In genomic region chr10:44196008-44196320, GRCh38 we compare ENCODE assay signal across 24 cellular contexts.
"Had no signal": no experiment of that assay in that cellular context is flagged by ENCODE, and none has a peak within 500 bp of the region (broad histone marks: within the 10 kb centered on the region; RNA-seq: fewer than 3 reads in every experiment).

No MANE protein-coding gene starts in this region.

- H3K9me3 Mint-ChIP-seq: activated T-helper 2 cell treated with anti-CD3 and anti-CD28 coated beads, Interferon-gamma antibody, Interleukin-2, Interleukin-4, amounts not matched to agents 10 μg/mL and 5 μg/mL and 100 μg/mL, durations not matched to agents 14 hours and 24 hours and 36 hours; natural killer cell treated with Interleukin-12 subunit alpha and Interleukin-12 subunit beta and Interleukin-15 and Interleukin-18, amount 100 ng/mL, for 72 hours had no signal

- H3K36me3 Mint-ChIP-seq: activated naive CD8-positive, alpha-beta T cell; natural killer cell treated with Interleukin-12 subunit alpha and Interleukin-12 subunit beta and Interleukin-15 and Interleukin-18, amount 100 ng/mL, for 72 hours had no signal

- ATAC-seq: activated T-cell treated with anti-CD3 and anti-CD28 coated beads, Interleukin-2, amount 50 U/mL, for 4 hours; WTC11 had no signal

- DNase-seq: activated CD4-positive, alpha-beta T cell treated with anti-CD3 and anti-CD28 coated beads, Interleukin-2, amount 50 U/mL, for 4 hours; activated CD8-positive, alpha-beta memory T cell treated with anti-CD3 and anti-CD28 coated beads for 24 hours; activated CD8-positive, alpha-beta memory T cell treated with anti-CD3 and anti-CD28 coated beads, Interleukin-2, amount 50 U/mL, for 48 hours; activated naive CD4-positive, alpha-beta T cell; activated T-cell treated with anti-CD3 and anti-CD28 coated beads, Interleukin-2, amount 50 U/mL, for 4 hours; cerebellar nuclear complex; esophagus squamous epithelium; kidney; nucleus accumbens; retina; spleen; stimulated activated CD4-positive, alpha-beta T cell treated with anti-CD3 and anti-CD28 coated beads, Interleukin-4, amount 100 ng/mL, for 24 hours; stimulated activated naive CD4-positive, alpha-beta T cell treated with Interleukin-2 at 50 U/mL for 16 hours; substantia nigra; T-helper 9 cell had no signal

- H3K4me3 ChIP-seq: coronary artery, esophagus squamous epithelium, gastrocnemius medialis, sigmoid colon, spleen, thyroid gland had no signal

- FAIRE-seq: bronchial epithelial cell, kidney had no signal

- H3K27me3 ChIP-seq: esophagus squamous epithelium, gastrocnemius medialis, sigmoid colon, spleen, thyroid gland had no signal

- H3K27ac ChIP-seq: esophagus squamous epithelium, gastrocnemius medialis, spleen, thyroid gland had no signal

- H3K4me3 Mint-ChIP-seq: activated naive CD8-positive, alpha-beta T cell; activated T-cell treated with anti-CD3 and anti-CD28 coated beads, Interleukin-2, amount 50 U/mL, for 4 hours; natural killer cell treated with Interleukin-12 subunit alpha and Interleukin-12 subunit beta and Interleukin-15 and Interleukin-18, amount 100 ng/mL, for 72 hours; WTC11 had no signal

- H3K9me3 ChIP-seq: esophagus squamous epithelium, gastrocnemius medialis, sigmoid colon, thyroid gland had no signal

- H3K27ac Mint-ChIP-seq: activated naive CD8-positive, alpha-beta T cell; activated T-helper 2 cell treated with anti-CD3 and anti-CD28 coated beads, Interferon-gamma antibody, Interleukin-2, Interleukin-4, amounts not matched to agents 10 μg/mL and 5 μg/mL and 100 μg/mL, durations not matched to agents 14 hours and 24 hours and 36 hours; natural killer cell treated with Interleukin-12 subunit alpha and Interleukin-12 subunit beta and Interleukin-15 and Interleukin-18, amount 100 ng/mL, for 72 hours; WTC11 had no signal

- H3K36me3 ChIP-seq: esophagus squamous epithelium, gastrocnemius medialis, sigmoid colon, spleen, thyroid gland had no signal
